Comparison of ENCODE assay signal across 34 cellular contexts in genomic region chr1:9346566-9346965, GRCh38. TPM values are rescaled to one million over a fixed set of nuclear protein-coding genes. Genes with fewer than 3 reads are reported as not detected.
A peak's percentile ranks its signal among the peaks of the same experiment; 100 is the strongest.
DNase-seq lines count a peak whose midpoint lies in the region; ATAC-seq and TF ChIP-seq lines count a peak whose summit lies in the region.
"Had no signal": no experiment of that assay in that cellular context is flagged by ENCODE, and none has a peak within 500 bp of the region (broad histone marks: within the 10 kb centered on the region; RNA-seq: fewer than 3 reads in every experiment).

No MANE protein-coding gene starts in this region.

- no CpG with 5 or more reads among the region's 8 CpGs for WGBS in mesendoderm (ENCODE audit: extremely low coverage, insufficient coverage, low lambda C conversion rate)

- TF ChIP-seq CTCF in vagina (IDR thresholded peaks at IDR 0.05), result no peak

- H2BK120ac ChIP-seq in mesendoderm (ENCODE audit: low read depth, low read length), result no peak overlapping the region

- no peak overlapping the region for H4K5ac ChIP-seq in mesendoderm (ENCODE audit: low read length)

- no peak overlapping the region for H4K8ac ChIP-seq in mesendoderm (ENCODE audit: low read depth, low read length)

- H2AK5ac ChIP-seq in mesendoderm (ENCODE audit: low read length), result no peak overlapping the region

- intact Hi-C loops in left colon (cut with DNase I, micrococcal nuclease) (no loop called here), vagina (cut with DNase I) (no loop called here)

- no peak overlapping the region for H2BK15ac ChIP-seq in mesendoderm (replicated peaks; ENCODE audit: low read depth)

- peak; percentile 30 for DNase-seq in NCI-H345 (lab: John Stamatoyannopoulos, UW)
- DNase-seq in NCI-H345 treated with DMSO at 0.1 percent for 48 hours (lab: John Stamatoyannopoulos, UW; ENCODE audit: unreplicated experiment), result no peak
- peak; percentile 54 for DNase-seq in NCI-H69 (lab: John Stamatoyannopoulos, UW)
- DNase-seq in left colon, result no peak
- no peak for DNase-seq in vagina (ENCODE audit: extremely low spot score in 2 of 2)
- no peak for DNase-seq in mesendoderm
- DNase-seq: activated CD4-positive, alpha-beta T cell treated with anti-CD3 and anti-CD28 coated beads, Interleukin-2, amount 50 U/mL, for 48 hours; activated CD4-positive, CD25-positive, alpha-beta regulatory T cell treated with anti-CD3 and anti-CD28 coated beads, Interleukin-2, amount 50 U/mL, for 72 hours; activated naive CD4-positive, alpha-beta T cell treated with Interleukin-2 at 50 U/mL for 16 hours; AML-193; CD4-positive, alpha-beta memory T cell; cerebellar nuclear complex; dorsolateral prefrontal cortex; esophagus squamous epithelium; foreskin keratinocyte; heart right ventricle; KBM-7; left ventricle myocardium superior; midbrain; naive thymus-derived CD4-positive, alpha-beta T cell; NCI-H1105; NCI-H1930; NCI-H446; NK-92 treated with Interleukin-12 subunit alpha and Interleukin-12 subunit beta, amount 100 ng/mL, for 24 hours; SIG-M5; stimulated activated CD4-positive, alpha-beta T cell treated with anti-CD3 and anti-CD28 coated beads, Interleukin-15, amount 100 ng/mL, for 24 hours; stimulated activated CD4-positive, alpha-beta T cell treated with anti-CD3 and anti-CD28 coated beads, Interleukin-4, amount 100 ng/mL, for 4 hours; upper lobe of right lung had no signal

- no peak overlapping the region for H3K4me2 ChIP-seq in mesendoderm (ENCODE audit: low read length)
- H3K4me2 ChIP-seq: A549 had no signal

- H3K4me1 ChIP-seq in vagina (peaks cover 79% of the 10 kb centered on the region), mesendoderm (ENCODE audit: control insufficient read depth, low read depth, low read length) (no peaks in the 10 kb centered on the region)
- H3K4me1 ChIP-seq: upper lobe of right lung had no signal

- H3K4me3 ChIP-seq in vagina (no peak overlapping the region), mesendoderm (ENCODE audit: low read length) (no peak overlapping the region)
- H3K4me3 ChIP-seq: A549, dorsolateral prefrontal cortex, esophagus squamous epithelium, HAP-1, heart right ventricle, Peyer's patch, upper lobe of right lung had no signal

- H3K9ac ChIP-seq in mesendoderm (ENCODE audit: low read length), result no peak overlapping the region

- H3K36me3 ChIP-seq in vagina (no peaks in the 10 kb centered on the region), mesendoderm (ENCODE audit: control insufficient read depth, insufficient read depth, low read length) (no peaks in the 10 kb centered on the region)
- H3K36me3 ChIP-seq: HAP-1, upper lobe of right lung had no signal

- no peak overlapping the region for H3K18ac ChIP-seq in mesendoderm (ENCODE audit: low read length)

- no peaks in the 10 kb centered on the region for H3K27me3 ChIP-seq in vagina
- H3K27me3 ChIP-seq in mesendoderm (ENCODE audit: insufficient read depth, low read length, poor library complexity), result no peaks in the 10 kb centered on the region
- H3K27me3 ChIP-seq: dorsolateral prefrontal cortex, esophagus squamous epithelium, foreskin keratinocyte, Peyer's patch, upper lobe of right lung had no signal

- ATAC-seq in left colon, result peak; percentile 16
- no peak for ATAC-seq in GM19328 (IDR thresholded peaks at IDR 0.05; ENCODE audit: unreplicated experiment)
- no peak for ATAC-seq in GM21390 (IDR thresholded peaks at IDR 0.05; ENCODE audit: unreplicated experiment)
- ATAC-seq: A549; foreskin keratinocyte; heart right ventricle; left ventricle myocardium superior; naive thymus-derived CD4-positive, alpha-beta T cell; upper lobe of right lung had no signal

- TF ChIP-seq POLR2A in vagina (IDR thresholded peaks at IDR 0.05), result no peak

- H3K4ac ChIP-seq in mesendoderm (ENCODE audit: low read depth, low read length), result no peak overlapping the region

- H3K27ac ChIP-seq in vagina (peak overlapping the region; percentile 19), mesendoderm (ENCODE audit: low read depth, low read length) (no peak overlapping the region)
- H3K27ac ChIP-seq: A549, foreskin keratinocyte, heart right ventricle, HL-60, Peyer's patch, upper lobe of right lung had no signal

- H3K56ac ChIP-seq in mesendoderm (ENCODE audit: low read length), result no peak overlapping the region

- H3K79me2 ChIP-seq in mesendoderm (ENCODE audit: control insufficient read depth, insufficient read depth, low read length), result no peaks in the 10 kb centered on the region

- H3K79me1 ChIP-seq in mesendoderm (ENCODE audit: low read length), result peaks cover 6% of the 10 kb centered on the region

- H2BK5ac ChIP-seq in mesendoderm (ENCODE audit: low read length), result no peak overlapping the region

- no peaks in the 10 kb centered on the region for H3K9me3 ChIP-seq in vagina
- H3K9me3 ChIP-seq: esophagus squamous epithelium, HAP-1, Peyer's patch, upper lobe of right lung had no signal

- no peak overlapping the region for H3K23ac ChIP-seq in mesendoderm (ENCODE audit: low read length)

RNA-seq across cellular contexts. Expression of gene SPSB1, which starts 53.9 kb away (rescaled TPM):
- total RNA-seq in left colon (10 to 100 TPM; 30.3 to 56.4 TPM), vagina (40.0 TPM)
- polyA plus RNA-seq in mesendoderm (2013, experiment 1 of 2), result 2.3 TPM
- 2.2 TPM for polyA plus RNA-seq in mesendoderm (2013, experiment 2 of 2)

Comparison
In these comparisons a context has a peak if more than half of its experiments do, and no peak if none do; other contexts are left out.
1. DNase-seq: peak in NCI-H345 (single experiment) and NCI-H69 (single experiment); none in NCI-H345 treated with DMSO at 0.1 percent for 48 hours (single experiment), left colon (0 of 2), vagina (0 of 2) and mesendoderm (single experiment).